1 cellular context compared by ENCODE assay signal in genomic region chr5:181248277-181248676, GRCh38.
TF ChIP-seq lines count a peak whose summit lies in the region.

No MANE protein-coding gene starts in this region.

TF ChIP-seq in liver, 16 proteins besides CTCF, POLR2A, EP300 and RAD21 (continued from another document):
- TF ChIP-seq ATF3 (IDR thresholded peaks at IDR 0.05) (no peak), HNF4G (IDR thresholded peaks at IDR 0.05) (no peak)
TF ChIP-seq in liver: peak in this region for 0.
